In genomic region chr10:31031666-31032514, GRCh38 we compare ENCODE assay signal across 8 cellular contexts. TPM values are rescaled to one million over a fixed set of nuclear protein-coding genes. Genes with fewer than 3 reads are reported as not detected.
A peak's percentile ranks its signal among the peaks of the same experiment; 100 is the strongest.
DNase-seq lines count a peak whose midpoint lies in the region; ATAC-seq, FAIRE-seq and TF ChIP-seq lines count a peak whose summit lies in the region.

A gene with protein sequence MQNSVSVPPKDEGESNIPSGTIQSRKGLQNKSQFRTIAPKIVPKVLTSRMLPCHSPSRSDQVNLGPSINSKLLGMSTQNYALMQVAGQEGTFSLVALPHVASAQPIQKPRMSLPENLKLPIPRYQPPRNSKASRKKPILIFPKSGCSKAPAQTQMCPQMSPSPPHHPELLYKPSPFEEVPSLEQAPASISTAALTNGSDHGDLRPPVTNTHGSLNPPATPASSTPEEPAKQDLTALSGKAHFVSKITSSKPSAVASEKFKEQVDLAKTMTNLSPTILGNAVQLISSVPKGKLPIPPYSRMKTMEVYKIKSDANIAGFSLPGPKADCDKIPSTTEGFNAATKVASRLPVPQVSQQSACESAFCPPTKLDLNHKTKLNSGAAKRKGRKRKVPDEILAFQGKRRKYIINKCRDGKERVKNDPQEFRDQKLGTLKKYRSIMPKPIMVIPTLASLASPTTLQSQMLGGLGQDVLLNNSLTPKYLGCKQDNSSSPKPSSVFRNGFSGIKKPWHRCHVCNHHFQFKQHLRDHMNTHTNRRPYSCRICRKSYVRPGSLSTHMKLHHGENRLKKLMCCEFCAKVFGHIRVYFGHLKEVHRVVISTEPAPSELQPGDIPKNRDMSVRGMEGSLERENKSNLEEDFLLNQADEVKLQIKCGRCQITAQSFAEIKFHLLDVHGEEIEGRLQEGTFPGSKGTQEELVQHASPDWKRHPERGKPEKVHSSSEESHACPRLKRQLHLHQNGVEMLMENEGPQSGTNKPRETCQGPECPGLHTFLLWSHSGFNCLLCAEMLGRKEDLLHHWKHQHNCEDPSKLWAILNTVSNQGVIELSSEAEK (minus strand): TSS chr10:31031865. CDS start chr10:30877034, 154,831 bp downstream.

- WGBS in HepG2 (ENCODE audit: low lambda C conversion rate): 13% methylated on average over 43 of the region's 74 CpGs

- H3K4me3 Mint-ChIP-seq in activated CD4-positive, alpha-beta T cell treated with anti-CD3 and anti-CD28 coated beads, Interleukin-2, amount 10 ng/mL, durations not matched to agents 7 days and 5 days: peak within 1 kb of the TSS; percentile 80

- TF ChIP-seq POLR2A in HepG2 (IDR thresholded peaks at IDR 0.05; ENCODE audit: insufficient read depth in 1 of 2, low read depth in 2 of 2, low read length in 2 of 2): peak in 1 of 2 experiments; percentile 52; a peak in 2 of 4 replicates

- peak within 1 kb of the TSS; percentile 77 for H3K27ac ChIP-seq in C4-2B
- peak within 1 kb of the TSS; percentile 78 for H3K27ac ChIP-seq in HepG2 (ENCODE audit: extremely low read length, insufficient read depth, low read length)

- H3K27ac Mint-ChIP-seq in activated CD4-positive, alpha-beta T cell treated with anti-CD3 and anti-CD28 coated beads, Interleukin-2, amount 10 ng/mL, durations not matched to agents 7 days and 5 days: peak within 1 kb of the TSS; percentile 99

- H3K4me3 ChIP-seq in HepG2 (replicated peaks in 1 of 3; ENCODE audit: insufficient read depth in 1 of 3, low read depth in 2 of 3, low read length in 3 of 3): peak within 1 kb of the TSS; percentile 74 to 82 (median 79)

- no peaks in the 10 kb centered on the region for H3K36me3 Mint-ChIP-seq in activated CD4-positive, alpha-beta T cell treated with anti-CD3 and anti-CD28 coated beads, Interleukin-2, amount 10 ng/mL, durations not matched to agents 7 days and 5 days (ENCODE audit: low read depth)

- peaks cover 24% of the 10 kb centered on the region for H3K4me1 ChIP-seq in HepG2 (ENCODE audit: insufficient read depth, low read length)

- TF ChIP-seq EP300 in HepG2 (IDR thresholded peaks at IDR 0.05; ENCODE audit: low read depth in 2 of 2, low read length in 2 of 2) (0 out of 4 replicates have a peak, but pooled peaks of 1 of the 2 experiments have one; percentile 20), HepG2 (CRISPR knock-in tag; IDR thresholded peaks at IDR 0.05; ENCODE audit: borderline replicate concordance) (no peak)

- peaks cover 0 to 5% of the 10 kb centered on the region in 2 experiments; a peak in 1 of 5 replicates for H3K27me3 ChIP-seq in HepG2 (ENCODE audit: control insufficient read depth in 1 of 2, insufficient read depth in 2 of 2, low read length in 2 of 2)

- in situ Hi-C loops in HepG2 (cut with HindIII; ENCODE audit: extremely low pct_ligation_motif_present, low pct_unique_long_range_greater_than_20kb): no loop called here

- peak; percentile 63; the same call in 1 of the 2 replicates for TF ChIP-seq RAD21 in HepG2 (CRISPR knock-in tag; IDR thresholded peaks at IDR 0.05)

- H4K20me1 ChIP-seq in HepG2 (ENCODE audit: insufficient read depth, low read length): no peaks in the 10 kb centered on the region

- TSS peak; percentile 52 for BruUV-seq in HepG2 (replicated peaks; lab: Mats Ljungman, UMichigan)

- POLR2A ChIA-PET in activated CD4-positive, alpha-beta T cell treated with anti-CD3 and anti-CD28 coated beads, Interleukin-2, amount 10 ng/mL, durations not matched to agents 7 days and 5 days (lab: Charles Lee): interaction anchor here (0.9 kb wide), 1 partner anchor 286 kb away, joined by 3 read pairs; no protein-coding TSS in a partner anchor
- POLR2A ChIA-PET in HepG2 (lab: Yijun Ruan, JAX): interaction anchor here (0.6 to 1.5 kb wide), 4 partner anchors 12 to 427 kb away, joined by 3 to 5 read pairs (median 3); no protein-coding TSS in a partner anchor

- intact Hi-C loops in HepG2 (cut with micrococcal nuclease; ENCODE audit: unreplicated experiment): loop anchor here (1.0 kb wide), 1 partner anchor 13 kb away; no protein-coding TSS in a partner anchor

- H3K36me3 ChIP-seq in HepG2 (replicated peaks in 1 of 2; ENCODE audit: control insufficient read depth in 1 of 2, insufficient read depth in 2 of 2, low read length in 2 of 2): no peaks in the 10 kb centered on the region

- H3K27me3 Mint-ChIP-seq in activated CD4-positive, alpha-beta T cell treated with anti-CD3 and anti-CD28 coated beads, Interleukin-2, amount 10 ng/mL, durations not matched to agents 7 days and 5 days: no peaks in the 10 kb centered on the region

- no peaks in the 10 kb centered on the region for H3K9me3 ChIP-seq in HepG2 (ENCODE audit: low read length)

- H3K9ac ChIP-seq in HepG2 (ENCODE audit: insufficient read depth, low read depth, low read length): peak within 1 kb of the TSS; percentile 74

- TF ChIP-seq CTCF in C4-2B (conservative IDR thresholded peaks at IDR 0.05) (peak; percentile 73), HepG2 (CRISPR knock-in tag; IDR thresholded peaks at IDR 0.05) (peak; percentile 84)

- peak within 1 kb of the TSS; percentile 78 for H3K4me2 ChIP-seq in HepG2 (ENCODE audit: low read depth, low read length)

- H3K79me2 ChIP-seq in HepG2 (ENCODE audit: insufficient read depth, low read length): no peaks in the 10 kb centered on the region

- peak within 1 kb of the TSS; percentile 64 for H2AFZ ChIP-seq in HepG2 (ENCODE audit: low read length)

- peak; percentile 93 for ATAC-seq in GM19324 (IDR thresholded peaks at IDR 0.05; ENCODE audit: low FRiP score, unreplicated experiment)
- ATAC-seq in HG03460 (IDR thresholded peaks at IDR 0.05; ENCODE audit: unreplicated experiment): peak; percentile 88
- peak; percentile 91 for ATAC-seq in HepG2

- DNase-seq in NCI-H526 (lab: John Stamatoyannopoulos, UW) (peak; percentile 69 to 90), cortex of kidney (lab: John Stamatoyannopoulos, UW) (peak; percentile 77), HepG2 (ENCODE audit: low spot score) (peak; percentile 72)
- peak; percentile 94 for DNase-seq in activated CD4-positive, alpha-beta T cell treated with anti-CD3 and anti-CD28 coated beads, Interleukin-2, amount 10 ng/mL, durations not matched to agents 7 days and 5 days
- peak; percentile 95 to 96 for DNase-seq in stimulated activated CD4-positive, alpha-beta T cell treated with anti-CD3 and anti-CD28 coated beads, Interleukin-2, amount 100 ng/mL, for 48 hours

- no peaks in the 10 kb centered on the region for H3K9me3 Mint-ChIP-seq in activated CD4-positive, alpha-beta T cell treated with anti-CD3 and anti-CD28 coated beads, Interleukin-2, amount 10 ng/mL, durations not matched to agents 7 days and 5 days

- no peak for FAIRE-seq in HepG2 (lab: Jason Lieb, UNC)

- peaks cover 26% of the 10 kb centered on the region for H3K4me1 Mint-ChIP-seq in activated CD4-positive, alpha-beta T cell treated with anti-CD3 and anti-CD28 coated beads, Interleukin-2, amount 10 ng/mL, durations not matched to agents 7 days and 5 days

- CTCF ChIA-PET in activated CD4-positive, alpha-beta T cell treated with anti-CD3 and anti-CD28 coated beads, Interleukin-2, amount 10 ng/mL, durations not matched to agents 7 days and 5 days (lab: Charles Lee): interaction anchor here (0.5 to 2.2 kb wide), 17 partner anchors 8 to 1326 kb away, joined by 3 to 10 read pairs (median 3); no protein-coding TSS in a partner anchor
- CTCF ChIA-PET in HepG2 (lab: Yijun Ruan, JAX; ENCODE audit: low intra/inter-chr PET ratio, low total read pairs): interaction anchor here (1.9 kb wide), 1 partner anchor 459 kb away, joined by 9 read pairs; no protein-coding TSS in a partner anchor

TF ChIP-seq in HepG2, 621 proteins besides CTCF, POLR2A, EP300 and RAD21 (continues in another document):
- TF ChIP-seq ZNF530 (CRISPR knock-in tag; IDR thresholded peaks at IDR 0.05; ENCODE audit: low read depth) (no peak), BATF2 (CRISPR knock-in tag; IDR thresholded peaks at IDR 0.05) (no peak), ZNF446 (CRISPR knock-in tag; IDR thresholded peaks at IDR 0.05) (peak; percentile 62), BCL6 (CRISPR knock-in tag; IDR thresholded peaks at IDR 0.05) (no peak; the same call in 1 of the 2 replicates), DMAP1 (CRISPR knock-in tag; IDR thresholded peaks at IDR 0.05) (peak; percentile 36), NFYB (CRISPR knock-in tag; IDR thresholded peaks at IDR 0.05) (no peak), ADNP (CRISPR knock-in tag; IDR thresholded peaks at IDR 0.05) (no peak), ARNT (IDR thresholded peaks at IDR 0.05) (no peak)

RNA-seq across cellular contexts. Expression of the gene that starts here (rescaled TPM):
- total RNA-seq in activated CD4-positive, alpha-beta T cell treated with anti-CD3 and anti-CD28 coated beads, Interleukin-2, amount 10 ng/mL, durations not matched to agents 7 days and 5 days: 1 to 10 TPM; 3.1 to 3.8 TPM
- 0.75 and 1.2 TPM in 2 replicates for total RNA-seq in HepG2 (2016; rRNA removed; fragmentation: Illumina TruSeq; extraction: Trizol)
- 0.18 and 0.81 TPM in 2 replicates for total RNA-seq in HepG2 (2016; cell fraction: cytosol; rRNA removed; fragmentation: Illumina TruSeq; extraction: Trizol; ENCODE audit: low read depth)
- total RNA-seq in HepG2 (2016; cell fraction: insoluble cytoplasmic fraction; rRNA removed; fragmentation: Illumina TruSeq; extraction: Trizol): 0.89 and 1.5 TPM in 2 replicates
- total RNA-seq in HepG2 (2016; cell fraction: membrane; rRNA removed; fragmentation: Illumina TruSeq; extraction: Trizol): 1.0 and 1.1 TPM in 2 replicates
- 0.90 and 0.97 TPM in 2 replicates for total RNA-seq in HepG2 (2016; cell fraction: nucleus; rRNA removed; fragmentation: Illumina TruSeq; extraction: Trizol)
- 0.83 and 0.98 TPM in 2 replicates for polyA plus RNA-seq in HepG2 (2011; rRNA removed)
- polyA plus RNA-seq in HepG2 (2011; cell fraction: cytosol; rRNA removed): 0.43 and 0.69 TPM in 2 replicates
- polyA plus RNA-seq in HepG2 (2011; cell fraction: nucleus; rRNA removed): 0.74 and 0.93 TPM in 2 replicates
- 0.62 and 0.69 TPM in 2 replicates for polyA plus RNA-seq in HepG2 (2012)
- polyA plus RNA-seq in HepG2 (2016; cell fraction: cytosol; fragmentation: Illumina TruSeq; extraction: Trizol; ENCODE audit: low read depth): 0.23 and 0.25 TPM in 2 replicates
- 1.4 and 1.7 TPM in 2 replicates for polyA plus RNA-seq in HepG2 (2016; cell fraction: insoluble cytoplasmic fraction; fragmentation: Illumina TruSeq; extraction: Trizol; ENCODE audit: low read depth)
- polyA plus RNA-seq in HepG2 (2016; cell fraction: membrane; fragmentation: Illumina TruSeq; extraction: Trizol; ENCODE audit: low read depth): 0.62 and 0.98 TPM in 2 replicates
- polyA plus RNA-seq in HepG2 (2016; cell fraction: nucleus; fragmentation: Illumina TruSeq; extraction: Trizol; ENCODE audit: insufficient read depth, low read depth): 0.78 and 1.5 TPM in 2 replicates
- polyA minus RNA-seq in HepG2 (2011; rRNA and poly(A)+ RNA removed; ENCODE audit: low replicate concordance): 1.1 and 3.3 TPM in 2 replicates
- 0.40 and 0.53 TPM in 2 replicates for polyA minus RNA-seq in HepG2 (2011; cell fraction: cytosol; rRNA and poly(A)+ RNA removed)
- polyA minus RNA-seq in HepG2 (2011; cell fraction: nucleus; rRNA and poly(A)+ RNA removed): 1.7 TPM in 2 replicates

Comparison
In these comparisons a context has a peak if more than half of its experiments do, and no peak if none do; other contexts are left out.
1. Peak in every context shown above with its lines: DNase-seq, ATAC-seq, H3K4me3 ChIP-seq and H3K27ac ChIP-seq.